ENCODE assay signal across 33 cellular contexts in genomic region chr3:121594850-121595249, GRCh38. TPM values are rescaled to one million over a fixed set of nuclear protein-coding genes. Genes with fewer than 3 reads are reported as not detected.
"Had no signal": no experiment of that assay in that cellular context is flagged by ENCODE, and none has a peak within 500 bp of the region (broad histone marks: within the 10 kb centered on the region; RNA-seq: fewer than 3 reads in every experiment).

No MANE protein-coding gene starts in this region.

- H3K4me1 Mint-ChIP-seq: activated CD4-positive, alpha-beta T cell treated with anti-CD3 and anti-CD28 coated beads for 36 hours; activated CD8-positive, alpha-beta memory T cell treated with anti-CD3 and anti-CD28 coated beads, Interleukin-2, amount 10 ng/mL, durations not matched to agents 7 days and 5 days; stimulated activated naive CD8-positive, alpha-beta T cell treated with anti-CD3 and anti-CD28 coated beads, Interleukin-15, amount 100 ng/mL, for 72 hours had no signal

- H3K9me3 ChIP-seq: esophagus muscularis mucosa, sigmoid colon, uterus had no signal

- H3K27ac Mint-ChIP-seq: activated CD4-positive, alpha-beta T cell treated with anti-CD3 and anti-CD28 coated beads for 36 hours; activated CD8-positive, alpha-beta memory T cell treated with anti-CD3 and anti-CD28 coated beads, Interleukin-2, amount 10 ng/mL, durations not matched to agents 7 days and 5 days; activated CD8-positive, alpha-beta T cell treated with anti-CD3 and anti-CD28 coated beads, Interleukin-2, amount 10 ng/mL, durations not matched to agents 7 days and 5 days; nephron; stimulated activated memory B cell treated with anti-CD40 and anti-IgM and Interleukin-4, amounts not matched to agents 10 μg/mL and 1 μg/mL and 100 μg/mL, for 72 hours; stimulated activated naive CD8-positive, alpha-beta T cell treated with anti-CD3 and anti-CD28 coated beads, Interleukin-15, amount 100 ng/mL, for 72 hours; T-helper 2 cell treated with Interferon-gamma antibody and Interleukin-4, amounts not matched to agents 5 μg/mL and 100 μg/mL, for 36 hours; type B pancreatic cell had no signal

- H3K4me1 ChIP-seq: foreskin keratinocyte, sigmoid colon, uterus had no signal

- H3K9me3 Mint-ChIP-seq: activated naive CD4-positive, alpha-beta T cell treated with anti-CD3 and anti-CD28 coated beads, Interleukin-2, amount 50 U/mL, for 72 hours; nephron; stimulated activated memory B cell treated with anti-CD40 and anti-IgM and Interleukin-4, amounts not matched to agents 10 μg/mL and 1 μg/mL and 100 μg/mL, for 72 hours; stimulated activated naive CD8-positive, alpha-beta T cell treated with anti-CD3 and anti-CD28 coated beads, Interleukin-15, amount 100 ng/mL, for 72 hours; T-helper 2 cell treated with Interferon-gamma antibody and Interleukin-4, amounts not matched to agents 5 μg/mL and 100 μg/mL, for 36 hours; type B pancreatic cell had no signal

- DNase-seq: activated CD4-positive, alpha-beta T cell treated with anti-CD3 and anti-CD28 coated beads for 36 hours; activated CD4-positive, CD25-positive, alpha-beta regulatory T cell; activated CD8-positive, alpha-beta memory T cell treated with anti-CD3 and anti-CD28 coated beads, Interleukin-2, amount 10 ng/mL, durations not matched to agents 7 days and 5 days; activated CD8-positive, alpha-beta T cell treated with anti-CD3 and anti-CD28 coated beads, Interleukin-2, amount 10 ng/mL, durations not matched to agents 7 days and 5 days; activated naive CD4-positive, alpha-beta T cell; activated T-cell treated with anti-CD3 and anti-CD28 coated beads, Interleukin-2, amount 50 U/mL, for 48 hours; anterior cingulate cortex; dermis blood vessel endothelial cell; effector CD4-positive, alpha-beta T cell; foreskin keratinocyte; left colon; posterior cingulate gyrus; sigmoid colon; stimulated activated CD4-positive, alpha-beta T cell treated with anti-CD3 and anti-CD28 coated beads, Interleukin-1b, Interleukin-23, amount 100 ng/mL, for 48 hours; stimulated activated CD4-positive, alpha-beta T cell treated with anti-CD3 and anti-CD28 coated beads, Interleukin-4, amount 100 ng/mL, for 4 hours; stimulated activated CD8-positive, alpha-beta memory T cell treated with anti-CD3 and anti-CD28 coated beads, Interleukin-4, amount 100 ng/mL, for 48 hours; stimulated activated naive CD8-positive, alpha-beta T cell treated with anti-CD3 and anti-CD28 coated beads, Interleukin-15, amount 100 ng/mL, for 72 hours; substantia nigra; uterus had no signal

- H3K36me3 ChIP-seq: esophagus muscularis mucosa, sigmoid colon, uterus had no signal

- H3K36me3 Mint-ChIP-seq: activated CD8-positive, alpha-beta memory T cell treated with anti-CD3 and anti-CD28 coated beads, Interleukin-2, amount 10 ng/mL, durations not matched to agents 7 days and 5 days; activated naive CD4-positive, alpha-beta T cell treated with anti-CD3 and anti-CD28 coated beads, Interleukin-2, amount 50 U/mL, for 72 hours; stimulated activated memory B cell treated with anti-CD40 and anti-IgM and Interleukin-4, amounts not matched to agents 10 μg/mL and 1 μg/mL and 100 μg/mL, for 72 hours; type B pancreatic cell had no signal

- H3K4me3 ChIP-seq: esophagus muscularis mucosa, sigmoid colon, smooth muscle cell, uterus had no signal

- H3K27ac ChIP-seq: esophagus muscularis mucosa, foreskin keratinocyte, sigmoid colon, uterus had no signal

- H3K27me3 ChIP-seq: esophagus muscularis mucosa, sigmoid colon, uterus had no signal

- H3K27me3 Mint-ChIP-seq: stimulated activated memory B cell treated with anti-CD40 and anti-IgM and Interleukin-4, amounts not matched to agents 10 μg/mL and 1 μg/mL and 100 μg/mL, for 72 hours; stimulated activated naive CD8-positive, alpha-beta T cell treated with anti-CD3 and anti-CD28 coated beads, Interleukin-15, amount 100 ng/mL, for 72 hours had no signal

- H3K4me3 Mint-ChIP-seq: activated CD4-positive, alpha-beta T cell treated with anti-CD3 and anti-CD28 coated beads for 36 hours; activated CD8-positive, alpha-beta memory T cell treated with anti-CD3 and anti-CD28 coated beads, Interleukin-2, amount 10 ng/mL, durations not matched to agents 7 days and 5 days; activated CD8-positive, alpha-beta T cell treated with anti-CD3 and anti-CD28 coated beads, Interleukin-2, amount 10 ng/mL, durations not matched to agents 7 days and 5 days; nephron; stimulated activated memory B cell treated with anti-CD40 and anti-IgM and Interleukin-4, amounts not matched to agents 10 μg/mL and 1 μg/mL and 100 μg/mL, for 72 hours; stimulated activated naive CD8-positive, alpha-beta T cell treated with anti-CD3 and anti-CD28 coated beads, Interleukin-15, amount 100 ng/mL, for 72 hours; T-helper 2 cell treated with Interferon-gamma antibody and Interleukin-4, amounts not matched to agents 5 μg/mL and 100 μg/mL, for 36 hours; type B pancreatic cell had no signal

- FAIRE-seq: bronchial epithelial cell, colon, keratinocyte had no signal

- ATAC-seq: activated CD4-positive, alpha-beta T cell treated with anti-CD3 and anti-CD28 coated beads for 36 hours; activated CD8-positive, alpha-beta memory T cell treated with anti-CD3 and anti-CD28 coated beads, Interleukin-2, amount 10 ng/mL, durations not matched to agents 7 days and 5 days; activated CD8-positive, alpha-beta T cell treated with anti-CD3 and anti-CD28 coated beads, Interleukin-2, amount 10 ng/mL, durations not matched to agents 7 days and 5 days; activated naive CD4-positive, alpha-beta T cell treated with anti-CD3 and anti-CD28 coated beads, Interleukin-2, amount 50 U/mL, for 72 hours; foreskin keratinocyte; left colon; stimulated activated memory B cell treated with anti-CD40 and anti-IgM and Interleukin-4, amounts not matched to agents 10 μg/mL and 1 μg/mL and 100 μg/mL, for 72 hours; stimulated activated naive CD8-positive, alpha-beta T cell treated with anti-CD3 and anti-CD28 coated beads, Interleukin-15, amount 100 ng/mL, for 72 hours had no signal

- H3K4me2 ChIP-seq: smooth muscle cell had no signal

RNA-seq across cellular contexts. Expression of gene FBXO40, which starts 1.7 kb away (rescaled TPM):
- total RNA-seq: activated CD4-positive, alpha-beta T cell treated with anti-CD3 and anti-CD28 coated beads for 36 hours; activated CD8-positive, alpha-beta memory T cell treated with anti-CD3 and anti-CD28 coated beads, Interleukin-2, amount 10 ng/mL, durations not matched to agents 7 days and 5 days; activated CD8-positive, alpha-beta T cell treated with anti-CD3 and anti-CD28 coated beads, Interleukin-2, amount 10 ng/mL, durations not matched to agents 7 days and 5 days; activated naive CD4-positive, alpha-beta T cell treated with anti-CD3 and anti-CD28 coated beads, Interleukin-2, amount 50 U/mL, for 72 hours; bronchial epithelial cell; dermis blood vessel endothelial cell; esophagus muscularis mucosa; foreskin keratinocyte; glomerular endothelial cell; left colon; lung microvascular endothelial cell; osteoblast; sigmoid colon; smooth muscle cell had no signal
- polyA plus RNA-seq: foreskin keratinocyte, keratinocyte, smooth muscle cell had no signal

RNA-seq across cellular contexts. Expression of gene ARGFX, which starts 27.1 kb away (rescaled TPM):
- total RNA-seq: activated CD4-positive, alpha-beta T cell treated with anti-CD3 and anti-CD28 coated beads for 36 hours; activated CD8-positive, alpha-beta memory T cell treated with anti-CD3 and anti-CD28 coated beads, Interleukin-2, amount 10 ng/mL, durations not matched to agents 7 days and 5 days; activated CD8-positive, alpha-beta T cell treated with anti-CD3 and anti-CD28 coated beads, Interleukin-2, amount 10 ng/mL, durations not matched to agents 7 days and 5 days; activated naive CD4-positive, alpha-beta T cell treated with anti-CD3 and anti-CD28 coated beads, Interleukin-2, amount 50 U/mL, for 72 hours; bronchial epithelial cell; dermis blood vessel endothelial cell; esophagus muscularis mucosa; foreskin keratinocyte; glomerular endothelial cell; left colon; lung microvascular endothelial cell; mucosa of gallbladder; osteoblast; sigmoid colon; smooth muscle cell; uterus had no signal
- polyA plus RNA-seq: foreskin keratinocyte, keratinocyte, sigmoid colon, smooth muscle cell had no signal
